In the genomic region with DNA sequence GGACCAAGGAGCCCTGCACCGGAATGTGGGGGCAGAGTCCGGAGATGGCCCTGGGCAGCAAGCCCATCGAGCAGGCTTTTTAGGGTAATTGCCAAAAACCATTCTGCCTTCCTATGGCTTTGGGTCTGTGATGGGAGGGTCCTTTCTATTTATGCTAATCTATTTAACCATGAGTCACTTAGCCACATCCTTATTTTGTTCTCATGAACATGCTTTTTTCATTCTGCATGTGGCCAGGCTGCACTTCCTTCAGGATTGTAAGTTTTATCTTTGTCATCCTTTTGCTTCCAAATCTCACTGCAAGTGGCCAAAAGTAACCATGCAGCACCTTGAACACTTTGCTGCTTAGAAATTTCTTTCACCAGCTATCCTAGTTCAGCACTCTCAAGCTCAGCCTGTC, we compare ENCODE assay signal across 1 cellular context.
TF ChIP-seq lines count a peak whose summit lies in the region.

No MANE protein-coding gene starts in this region.

TF ChIP-seq in SK-N-SH treated with all-trans-retinoic acid at 6 μM for 48 hours, 23 proteins besides CTCF, POLR2A, EP300 and RAD21 (continued from another document):
- TF ChIP-seq, protein P1, sequence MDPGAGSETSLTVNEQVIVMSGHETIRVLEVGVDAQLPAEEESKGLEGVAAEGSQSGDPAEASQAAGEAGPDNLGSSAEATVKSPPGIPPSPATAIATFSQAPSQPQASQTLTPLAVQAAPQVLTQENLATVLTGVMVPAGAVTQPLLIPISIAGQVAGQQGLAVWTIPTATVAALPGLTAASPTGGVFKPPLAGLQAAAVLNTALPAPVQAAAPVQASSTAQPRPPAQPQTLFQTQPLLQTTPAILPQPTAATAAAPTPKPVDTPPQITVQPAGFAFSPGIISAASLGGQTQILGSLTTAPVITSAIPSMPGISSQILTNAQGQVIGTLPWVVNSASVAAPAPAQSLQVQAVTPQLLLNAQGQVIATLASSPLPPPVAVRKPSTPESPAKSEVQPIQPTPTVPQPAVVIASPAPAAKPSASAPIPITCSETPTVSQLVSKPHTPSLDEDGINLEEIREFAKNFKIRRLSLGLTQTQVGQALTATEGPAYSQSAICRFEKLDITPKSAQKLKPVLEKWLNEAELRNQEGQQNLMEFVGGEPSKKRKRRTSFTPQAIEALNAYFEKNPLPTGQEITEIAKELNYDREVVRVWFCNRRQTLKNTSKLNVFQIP (CRISPR knock-in tag; IDR thresholded peaks at IDR 0.05; ENCODE audit: borderline replicate concordance, low read depth) = no peak
- TF ChIP-seq ZC3H10 (CRISPR knock-in tag; IDR thresholded peaks at IDR 0.05) (no peak), ZNF565 (CRISPR knock-in tag; conservative IDR thresholded peaks at IDR 0.05; ENCODE audit: low read depth) (no peak), GLIS3 (CRISPR knock-in tag; IDR thresholded peaks at IDR 0.05) (no peak), ZFP3 (CRISPR knock-in tag; IDR thresholded peaks at IDR 0.05) (no peak), ARNTL (CRISPR knock-in tag; IDR thresholded peaks at IDR 0.05; ENCODE audit: borderline replicate concordance, low read depth) (no peak), OSR1 (CRISPR knock-in tag; IDR thresholded peaks at IDR 0.05) (no peak), RARB (CRISPR knock-in tag; IDR thresholded peaks at IDR 0.05) (no peak), ISL1 (CRISPR knock-in tag; IDR thresholded peaks at IDR 0.05) (no peak), PPARA (CRISPR knock-in tag; IDR thresholded peaks at IDR 0.05; ENCODE audit: borderline replicate concordance) (no peak), TOX (CRISPR knock-in tag; IDR thresholded peaks at IDR 0.05; ENCODE audit: borderline replicate concordance) (no peak), TCF4 (CRISPR knock-in tag; IDR thresholded peaks at IDR 0.05; ENCODE audit: borderline replicate concordance) (no peak)
- TF ChIP-seq, protein P2, sequence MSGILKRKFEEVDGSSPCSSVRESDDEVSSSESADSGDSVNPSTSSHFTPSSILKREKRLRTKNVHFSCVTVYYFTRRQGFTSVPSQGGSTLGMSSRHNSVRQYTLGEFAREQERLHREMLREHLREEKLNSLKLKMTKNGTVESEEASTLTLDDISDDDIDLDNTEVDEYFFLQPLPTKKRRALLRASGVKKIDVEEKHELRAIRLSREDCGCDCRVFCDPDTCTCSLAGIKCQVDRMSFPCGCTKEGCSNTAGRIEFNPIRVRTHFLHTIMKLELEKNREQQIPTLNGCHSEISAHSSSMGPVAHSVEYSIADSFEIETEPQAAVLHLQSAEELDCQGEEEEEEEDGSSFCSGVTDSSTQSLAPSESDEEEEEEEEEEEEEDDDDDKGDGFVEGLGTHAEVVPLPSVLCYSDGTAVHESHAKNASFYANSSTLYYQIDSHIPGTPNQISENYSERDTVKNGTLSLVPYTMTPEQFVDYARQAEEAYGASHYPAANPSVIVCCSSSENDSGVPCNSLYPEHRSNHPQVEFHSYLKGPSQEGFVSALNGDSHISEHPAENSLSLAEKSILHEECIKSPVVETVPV (CRISPR knock-in tag; IDR thresholded peaks at IDR 0.05) = no peak
- TF ChIP-seq, protein P3, sequence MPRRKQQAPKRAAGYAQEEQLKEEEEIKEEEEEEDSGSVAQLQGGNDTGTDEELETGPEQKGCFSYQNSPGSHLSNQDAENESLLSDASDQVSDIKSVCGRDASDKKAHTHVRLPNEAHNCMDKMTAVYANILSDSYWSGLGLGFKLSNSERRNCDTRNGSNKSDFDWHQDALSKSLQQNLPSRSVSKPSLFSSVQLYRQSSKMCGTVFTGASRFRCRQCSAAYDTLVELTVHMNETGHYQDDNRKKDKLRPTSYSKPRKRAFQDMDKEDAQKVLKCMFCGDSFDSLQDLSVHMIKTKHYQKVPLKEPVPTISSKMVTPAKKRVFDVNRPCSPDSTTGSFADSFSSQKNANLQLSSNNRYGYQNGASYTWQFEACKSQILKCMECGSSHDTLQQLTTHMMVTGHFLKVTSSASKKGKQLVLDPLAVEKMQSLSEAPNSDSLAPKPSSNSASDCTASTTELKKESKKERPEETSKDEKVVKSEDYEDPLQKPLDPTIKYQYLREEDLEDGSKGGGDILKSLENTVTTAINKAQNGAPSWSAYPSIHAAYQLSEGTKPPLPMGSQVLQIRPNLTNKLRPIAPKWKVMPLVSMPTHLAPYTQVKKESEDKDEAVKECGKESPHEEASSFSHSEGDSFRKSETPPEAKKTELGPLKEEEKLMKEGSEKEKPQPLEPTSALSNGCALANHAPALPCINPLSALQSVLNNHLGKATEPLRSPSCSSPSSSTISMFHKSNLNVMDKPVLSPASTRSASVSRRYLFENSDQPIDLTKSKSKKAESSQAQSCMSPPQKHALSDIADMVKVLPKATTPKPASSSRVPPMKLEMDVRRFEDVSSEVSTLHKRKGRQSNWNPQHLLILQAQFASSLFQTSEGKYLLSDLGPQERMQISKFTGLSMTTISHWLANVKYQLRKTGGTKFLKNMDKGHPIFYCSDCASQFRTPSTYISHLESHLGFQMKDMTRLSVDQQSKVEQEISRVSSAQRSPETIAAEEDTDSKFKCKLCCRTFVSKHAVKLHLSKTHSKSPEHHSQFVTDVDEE (CRISPR knock-in tag; IDR thresholded peaks at IDR 0.05) = no peak
- TF ChIP-seq, protein P4, sequence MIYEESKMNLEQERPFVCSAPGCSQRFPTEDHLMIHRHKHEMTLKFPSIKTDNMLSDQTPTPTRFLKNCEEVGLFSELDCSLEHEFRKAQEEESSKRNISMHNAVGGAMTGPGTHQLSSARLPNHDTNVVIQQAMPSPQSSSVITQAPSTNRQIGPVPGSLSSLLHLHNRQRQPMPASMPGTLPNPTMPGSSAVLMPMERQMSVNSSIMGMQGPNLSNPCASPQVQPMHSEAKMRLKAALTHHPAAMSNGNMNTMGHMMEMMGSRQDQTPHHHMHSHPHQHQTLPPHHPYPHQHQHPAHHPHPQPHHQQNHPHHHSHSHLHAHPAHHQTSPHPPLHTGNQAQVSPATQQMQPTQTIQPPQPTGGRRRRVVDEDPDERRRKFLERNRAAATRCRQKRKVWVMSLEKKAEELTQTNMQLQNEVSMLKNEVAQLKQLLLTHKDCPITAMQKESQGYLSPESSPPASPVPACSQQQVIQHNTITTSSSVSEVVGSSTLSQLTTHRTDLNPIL (CRISPR knock-in tag; IDR thresholded peaks at IDR 0.05; ENCODE audit: low read depth) = no peak
